Comparison of ENCODE assay signal across 9 cellular contexts in genomic region chr12:12788131-12788530, GRCh38. TPM values are rescaled to one million over a fixed set of nuclear protein-coding genes. Genes with fewer than 3 reads are reported as not detected.
DNase-seq lines count a peak whose midpoint lies in the region; ATAC-seq, FAIRE-seq and TF ChIP-seq lines count a peak whose summit lies in the region.
"Had no signal": no experiment of that assay in that cellular context is flagged by ENCODE, and none has a peak within 500 bp of the region (broad histone marks: within the 10 kb centered on the region; RNA-seq: fewer than 3 reads in every experiment).

No MANE protein-coding gene starts in this region.

- no peak overlapping the region for H3K27ac Mint-ChIP-seq in activated CD8-positive, alpha-beta memory T cell treated with anti-CD3 and anti-CD28 coated beads, Interleukin-2, amount 10 ng/mL, durations not matched to agents 7 days and 5 days
- no peak overlapping the region for H3K27ac Mint-ChIP-seq in glutamatergic neuron (ENCODE audit: unreplicated experiment)
- peak overlapping the region; percentile 94 for H3K27ac Mint-ChIP-seq in stimulated activated memory B cell treated with anti-CD40 and anti-IgM and Interleukin-4, amounts not matched to agents 10 μg/mL and 1 μg/mL and 100 μg/mL, for 72 hours

- peak overlapping the region; percentile 49 for H3K4me3 Mint-ChIP-seq in activated CD8-positive, alpha-beta memory T cell treated with anti-CD3 and anti-CD28 coated beads, Interleukin-2, amount 10 ng/mL, durations not matched to agents 7 days and 5 days
- peak overlapping the region; percentile 68 for H3K4me3 Mint-ChIP-seq in glutamatergic neuron (ENCODE audit: unreplicated experiment)
- H3K4me3 Mint-ChIP-seq in stimulated activated memory B cell treated with anti-CD40 and anti-IgM and Interleukin-4, amounts not matched to agents 10 μg/mL and 1 μg/mL and 100 μg/mL, for 72 hours, result peak overlapping the region; percentile 90

- TF ChIP-seq CTCF in glutamatergic neuron (IDR thresholded peaks at IDR 0.05; ENCODE audit: partially characterized antibody, unreplicated experiment), result no peak
- no peak for TF ChIP-seq CTCF in pancreas (IDR thresholded peaks at IDR 0.05)

- DNase-seq in DMS79 treated with DMSO at 0.1 percent for 48 hours (lab: John Stamatoyannopoulos, UW), result peak; percentile 20
- no peak for DNase-seq in DMS79 (lab: John Stamatoyannopoulos, UW)
- no peak for DNase-seq in activated CD8-positive, alpha-beta memory T cell treated with anti-CD3 and anti-CD28 coated beads, Interleukin-2, amount 10 ng/mL, durations not matched to agents 7 days and 5 days
- no peak for DNase-seq in glutamatergic neuron
- no peak for DNase-seq in pancreas
- no peak for DNase-seq in stimulated activated naive CD4-positive, alpha-beta T cell treated with Interleukin-2 at 50 U/mL for 16 hours (lab: John Stamatoyannopoulos, UW)
- DNase-seq in NK-92 (lab: John Stamatoyannopoulos, UW; ENCODE audit: unreplicated experiment), result no peak
- DNase-seq: 8988T had no signal

- H3K9me3 ChIP-seq in pancreas, result no peaks in the 10 kb centered on the region

- no peak overlapping the region for H3K4me3 ChIP-seq in pancreas

- H3K36me3 ChIP-seq in pancreas, result no peaks in the 10 kb centered on the region

- ATAC-seq in activated CD8-positive, alpha-beta memory T cell treated with anti-CD3 and anti-CD28 coated beads, Interleukin-2, amount 10 ng/mL, durations not matched to agents 7 days and 5 days, result no peak
- ATAC-seq in stimulated activated memory B cell treated with anti-CD40 and anti-IgM and Interleukin-4, amounts not matched to agents 10 μg/mL and 1 μg/mL and 100 μg/mL, for 72 hours, result no peak
- ATAC-seq in pancreas, result no peak

- CTCF ChIA-PET in activated CD8-positive, alpha-beta memory T cell treated with anti-CD3 and anti-CD28 coated beads, Interleukin-2, amount 10 ng/mL, durations not matched to agents 7 days and 5 days (lab: Charles Lee), result interaction anchor here (0.6 to 4.6 kb wide), 16 partner anchors 11 to 425 kb away, joined by 3 to 55 read pairs (median 7); partner anchors contain the start of genes DDX47, FAM234B and GPRC5A

- peaks cover 10 to 17% (median 14%) of the 10 kb centered on the region in 3 donors for H3K4me1 ChIP-seq in pancreas

- no peaks in the 10 kb centered on the region for H3K36me3 Mint-ChIP-seq in activated CD8-positive, alpha-beta memory T cell treated with anti-CD3 and anti-CD28 coated beads, Interleukin-2, amount 10 ng/mL, durations not matched to agents 7 days and 5 days
- no peaks in the 10 kb centered on the region for H3K36me3 Mint-ChIP-seq in glutamatergic neuron (ENCODE audit: unreplicated experiment)
- no peaks in the 10 kb centered on the region for H3K36me3 Mint-ChIP-seq in stimulated activated memory B cell treated with anti-CD40 and anti-IgM and Interleukin-4, amounts not matched to agents 10 μg/mL and 1 μg/mL and 100 μg/mL, for 72 hours

- peak overlapping the region in 2 of 4 donors; percentile 93 to 95 for H3K27ac ChIP-seq in pancreas

- H3K4me1 Mint-ChIP-seq in activated CD8-positive, alpha-beta memory T cell treated with anti-CD3 and anti-CD28 coated beads, Interleukin-2, amount 10 ng/mL, durations not matched to agents 7 days and 5 days, result peaks cover 42% of the 10 kb centered on the region
- peaks cover 6% of the 10 kb centered on the region for H3K4me1 Mint-ChIP-seq in glutamatergic neuron (ENCODE audit: low read depth, unreplicated experiment)
- peaks cover 33% of the 10 kb centered on the region for H3K4me1 Mint-ChIP-seq in stimulated activated memory B cell treated with anti-CD40 and anti-IgM and Interleukin-4, amounts not matched to agents 10 μg/mL and 1 μg/mL and 100 μg/mL, for 72 hours

- no peaks in the 10 kb centered on the region for H3K27me3 ChIP-seq in pancreas

- no peaks in the 10 kb centered on the region for H3K27me3 Mint-ChIP-seq in activated CD8-positive, alpha-beta memory T cell treated with anti-CD3 and anti-CD28 coated beads, Interleukin-2, amount 10 ng/mL, durations not matched to agents 7 days and 5 days
- peaks cover 5% of the 10 kb centered on the region for H3K27me3 Mint-ChIP-seq in glutamatergic neuron (ENCODE audit: unreplicated experiment)
- no peaks in the 10 kb centered on the region for H3K27me3 Mint-ChIP-seq in stimulated activated memory B cell treated with anti-CD40 and anti-IgM and Interleukin-4, amounts not matched to agents 10 μg/mL and 1 μg/mL and 100 μg/mL, for 72 hours

- no peak for FAIRE-seq in pancreas (lab: Jason Lieb, UNC)

- no peaks in the 10 kb centered on the region for H3K9me3 Mint-ChIP-seq in activated CD8-positive, alpha-beta memory T cell treated with anti-CD3 and anti-CD28 coated beads, Interleukin-2, amount 10 ng/mL, durations not matched to agents 7 days and 5 days (ENCODE audit: low read depth)
- peaks cover 1% of the 10 kb centered on the region for H3K9me3 Mint-ChIP-seq in glutamatergic neuron (ENCODE audit: unreplicated experiment)
- H3K9me3 Mint-ChIP-seq in stimulated activated memory B cell treated with anti-CD40 and anti-IgM and Interleukin-4, amounts not matched to agents 10 μg/mL and 1 μg/mL and 100 μg/mL, for 72 hours, result no peaks in the 10 kb centered on the region

- 75 to 81% methylated on average over 6 of the region's 6 CpGs for WGBS in pancreas, 2 donors

- intact Hi-C loops in pancreas (cut with DNase I), result no loop called here

RNA-seq across cellular contexts. Expression of gene APOLD1, which starts 2.7 kb away (rescaled TPM):
- total RNA-seq in activated CD8-positive, alpha-beta memory T cell treated with anti-CD3 and anti-CD28 coated beads, Interleukin-2, amount 10 ng/mL, durations not matched to agents 7 days and 5 days, result 10 to 100 TPM in 1 of 2 experiments, 1 to 10 TPM in 1; 7.2 to 13.5 TPM
- total RNA-seq in glutamatergic neuron (ENCODE audit: unreplicated experiment), result 0.86 TPM
- total RNA-seq in pancreas, result 1 to 10 TPM; 1.8 to 4.6 (median 3.0) TPM
- polyA plus RNA-seq in pancreas, result 1 to 10 TPM; 1.6 to 6.4 TPM

RNA-seq across cellular contexts. Expression of gene DDX47, which starts 25.0 kb away (rescaled TPM):
- 10 to 100 TPM; 56.0 to 68.0 TPM for total RNA-seq in activated CD8-positive, alpha-beta memory T cell treated with anti-CD3 and anti-CD28 coated beads, Interleukin-2, amount 10 ng/mL, durations not matched to agents 7 days and 5 days
- total RNA-seq in glutamatergic neuron (ENCODE audit: unreplicated experiment), result 31.0 TPM
- total RNA-seq in pancreas, result 10 to 100 TPM; 21.6 to 29.1 (median 26.2) TPM
- 10 to 100 TPM; 17.9 to 34.5 TPM for polyA plus RNA-seq in pancreas
